ENCODE assay signal across 25 cellular contexts in genomic region chr14:82667006-82667405, GRCh38.
A peak's percentile ranks its signal among the peaks of the same experiment; 100 is the strongest.
DNase-seq lines count a peak whose midpoint lies in the region; ATAC-seq and TF ChIP-seq lines count a peak whose summit lies in the region.
"Had no signal": no experiment of that assay in that cellular context is flagged by ENCODE, and none has a peak within 500 bp of the region (broad histone marks: within the 10 kb centered on the region; RNA-seq: fewer than 3 reads in every experiment).

No MANE protein-coding gene starts in this region.

- ATAC-seq in heart left ventricle = peak; percentile 71 to 98 (median 85)
- ATAC-seq in sciatic nerve = peak; percentile 99
- ATAC-seq in GM21423 (IDR thresholded peaks at IDR 0.05; ENCODE audit: unreplicated experiment) = no peak
- no peak for ATAC-seq in GM18870 (IDR thresholded peaks at IDR 0.05; ENCODE audit: unreplicated experiment)

- no peak overlapping the region for H2AFZ ChIP-seq in MM.1S (ENCODE audit: low read length)

- 26 to 39% methylated on average over 4 of the region's 4 CpGs for WGBS in esophagus squamous epithelium, 2 donors
- whole genome bisulfite sequencing in heart left ventricle, 4 donors = 75 to 85% (median 80%) methylated on average over 4 of the region's 4 CpGs

- TF ChIP-seq CTCF in esophagus squamous epithelium (IDR thresholded peaks at IDR 0.05) = no peak
- no peak for TF ChIP-seq CTCF in heart left ventricle (IDR thresholded peaks at IDR 0.05)
- TF ChIP-seq CTCF in MM.1S (IDR thresholded peaks at IDR 0.05; ENCODE audit: low read length) = no peak

- no peak for TF ChIP-seq POLR2A in esophagus squamous epithelium (IDR thresholded peaks at IDR 0.05)
- TF ChIP-seq POLR2A in heart left ventricle (IDR thresholded peaks at IDR 0.05) = no peak

- H3K4me3 ChIP-seq in esophagus squamous epithelium (no peak overlapping the region), heart left ventricle (no peak overlapping the region), MM.1S (ENCODE audit: low read length) (no peak overlapping the region)
- H3K4me3 ChIP-seq: dorsolateral prefrontal cortex, gastrocnemius medialis, ovary, SK-N-MC, smooth muscle cell, testis had no signal

- H3K79me2 ChIP-seq in MM.1S (ENCODE audit: low read length) = no peaks in the 10 kb centered on the region

- no peak overlapping the region for H3K9ac ChIP-seq in MM.1S (ENCODE audit: low read length)
- H3K9ac ChIP-seq: KMS-11 had no signal

- no peak overlapping the region for H3K4me2 ChIP-seq in MM.1S (ENCODE audit: low read depth, low read length)
- H3K4me2 ChIP-seq: KMS-11, smooth muscle cell had no signal

- H3K27me3 ChIP-seq in esophagus squamous epithelium (no peaks in the 10 kb centered on the region), heart left ventricle (no peaks in the 10 kb centered on the region), MM.1S (replicated peaks; ENCODE audit: insufficient read depth, low read length) (no peaks in the 10 kb centered on the region)
- H3K27me3 ChIP-seq: dorsolateral prefrontal cortex, gastrocnemius medialis, ovary, testis had no signal

- H3F3A ChIP-seq in MM.1S (ENCODE audit: insufficient read depth, low read length) = no peaks in the 10 kb centered on the region

- H3K27ac ChIP-seq in esophagus squamous epithelium = peak overlapping the region; percentile 7 to 76 (median 44)
- H3K27ac ChIP-seq in heart left ventricle = peak overlapping the region in 4 of 12 donors; percentile 3 to 41 (median 21)
- no peak overlapping the region for H3K27ac ChIP-seq in MM.1S (ENCODE audit: low read length)
- H3K27ac ChIP-seq: dorsolateral prefrontal cortex, gastrocnemius medialis, KMS-11, ovary, SK-N-MC, testis had no signal

- DNase-seq in HT1080 (ENCODE audit: low read depth) (peak; percentile 4), esophagus squamous epithelium (lab: John Stamatoyannopoulos, UW) (no peak), heart left ventricle (no peak), sciatic nerve (ENCODE audit: low spot score) (no peak), MM.1S (no peak), SW480 (ENCODE audit: low spot score) (no peak)
- DNase-seq: activated CD4-positive, alpha-beta T cell treated with anti-CD3 and anti-CD28 coated beads, Interleukin-2, amount 50 U/mL, for 1 hour; activated CD4-positive, CD25-positive, alpha-beta regulatory T cell; activated T-cell treated with anti-CD3 and anti-CD28 coated beads, Interleukin-2, amount 50 U/mL, for 24 hours; CD4-positive, alpha-beta T cell; dorsolateral prefrontal cortex; gastrocnemius medialis; hippocampal formation; NCI-H1417; NCI-H2029 treated with DMSO at 0.1 percent for 48 hours; NCI-H526; OCI-M1; ovary; stimulated activated naive CD4-positive, alpha-beta T cell treated with Interleukin-2 at 50 U/mL for 16 hours; testis had no signal

- intact Hi-C loops in esophagus squamous epithelium (cut with DNase I) = no loop called here
- intact Hi-C loops in heart left ventricle (cut with DNase I) = no loop called here
- intact Hi-C loops in sciatic nerve (cut with DNase I) = no loop called here

- no peaks in the 10 kb centered on the region for H3K36me3 ChIP-seq in esophagus squamous epithelium
- H3K36me3 ChIP-seq in heart left ventricle = no peaks in the 10 kb centered on the region
- H3K36me3 ChIP-seq in MM.1S (replicated peaks; ENCODE audit: insufficient read depth, low read length) = no peaks in the 10 kb centered on the region
- H3K36me3 ChIP-seq: gastrocnemius medialis, ovary had no signal

- no peaks in the 10 kb centered on the region for H4K20me1 ChIP-seq in MM.1S (ENCODE audit: insufficient read depth, low read length)

- H3K4me1 ChIP-seq in esophagus squamous epithelium = peaks cover 0 to 26% (median 5%) of the 10 kb centered on the region in 3 donors
- H3K4me1 ChIP-seq in heart left ventricle = no peaks in the 10 kb centered on the region
- no peaks in the 10 kb centered on the region for H3K4me1 ChIP-seq in MM.1S (ENCODE audit: low read length)
- H3K4me1 ChIP-seq: gastrocnemius medialis, testis had no signal

- no peaks in the 10 kb centered on the region for H3K9me2 ChIP-seq in MM.1S (replicated peaks; ENCODE audit: insufficient read depth, low read length)

- H3K9me3 ChIP-seq in esophagus squamous epithelium = no peaks in the 10 kb centered on the region
- H3K9me3 ChIP-seq in heart left ventricle = no peaks in the 10 kb centered on the region
- no peaks in the 10 kb centered on the region for H3K9me3 ChIP-seq in MM.1S (replicated peaks; ENCODE audit: insufficient read depth, low read length)
- H3K9me3 ChIP-seq: gastrocnemius medialis, ovary, testis had no signal

Comparison
In these comparisons a context has a peak if more than half of its experiments do, and no peak if none do; other contexts are left out.
1. ATAC-seq: peak in heart left ventricle (4 of 4) and sciatic nerve (single experiment); none in GM21423 (single experiment) and GM18870 (single experiment).